In genomic region chr6:19465760-19466159, GRCh38 we compare ENCODE assay signal across 1 cellular context.
TF ChIP-seq lines count a peak whose summit lies in the region.

No MANE protein-coding gene starts in this region.

TF ChIP-seq in GM23338, 12 proteins besides CTCF, POLR2A, EP300 and RAD21 (continued from another document):
- TF ChIP-seq ZNF462 (CRISPR knock-in tag; IDR thresholded peaks at IDR 0.05) (no peak), EZH2phosphoT487 (IDR thresholded peaks at IDR 0.05; ENCODE audit: unreplicated experiment) (no peak)
